Comparison of ENCODE assay signal across 9 cellular contexts in genomic region chr5:141958113-141958512, GRCh38. TPM values are rescaled to one million over a fixed set of nuclear protein-coding genes. Genes with fewer than 3 reads are reported as not detected.
DNase-seq lines count a peak whose midpoint lies in the region; ATAC-seq and TF ChIP-seq lines count a peak whose summit lies in the region.
"Had no signal": no experiment of that assay in that cellular context is flagged by ENCODE, and none has a peak within 500 bp of the region (broad histone marks: within the 10 kb centered on the region; RNA-seq: fewer than 3 reads in every experiment).

Gene PCDH12, minus strand, starts transcription at chr5:141958202. Its CDS starts 351 bp downstream, at chr5:141957851.

- peak within 1 kb of the TSS; percentile 67 for H3K9ac ChIP-seq in BLaER1

- ATAC-seq in activated naive CD4-positive, alpha-beta T cell treated with anti-CD3 and anti-CD28 coated beads, Interleukin-2, amount 50 U/mL, for 72 hours = peak; percentile 21 to 39
- ATAC-seq in lung (ENCODE audit: insufficient read depth, low FRiP score) = peak; percentile 20
- no peak for ATAC-seq in GM18498 (IDR thresholded peaks at IDR 0.05; ENCODE audit: unreplicated experiment)
- no peak for ATAC-seq in left colon

- DNase-seq in Kasumi-1 (lab: John Stamatoyannopoulos, UW) (peak; percentile 44 to 74), lung (ENCODE audit: low spot score) (no peak), caudate nucleus (lab: John Stamatoyannopoulos, UW) (no peak), NCI-H446 treated with DMSO at 0.1 percent for 48 hours (lab: John Stamatoyannopoulos, UW) (no peak), left colon (no peak)
- peak in 1 of 2 donors; percentile 26 for DNase-seq in activated naive CD4-positive, alpha-beta T cell treated with anti-CD3 and anti-CD28 coated beads, Interleukin-2, amount 50 U/mL, for 72 hours (ENCODE audit: low spot score in 2 of 2)

- H3K36me3 ChIP-seq in BLaER1 (no peaks in the 10 kb centered on the region), lung (ENCODE audit: control insufficient read depth in 2 of 2, insufficient read depth in 2 of 2, low read length in 2 of 2) (no peaks in the 10 kb centered on the region)

- H3K36me3 Mint-ChIP-seq in activated naive CD4-positive, alpha-beta T cell treated with anti-CD3 and anti-CD28 coated beads, Interleukin-2, amount 50 U/mL, for 72 hours = no peaks in the 10 kb centered on the region

- TF ChIP-seq CTCF in lung (IDR thresholded peaks at IDR 0.05; ENCODE audit: control extremely low read depth, extremely low read depth) = no peak

- H3K27me3 ChIP-seq in BLaER1 (no peaks in the 10 kb centered on the region), lung (ENCODE audit: control insufficient read depth, insufficient read depth) (no peaks in the 10 kb centered on the region)
- H3K27me3 ChIP-seq: hepatocyte had no signal

- H3K4me3 ChIP-seq in BLaER1 = peak within 1 kb of the TSS; percentile 29
- peak within 1 kb of the TSS; percentile 41 for H3K4me3 ChIP-seq in lung
- H3K4me3 ChIP-seq: hepatocyte had no signal

- peak within 1 kb of the TSS; percentile 86 for H3K4me2 ChIP-seq in BLaER1
- H3K4me2 ChIP-seq: hepatocyte had no signal

- intact Hi-C loops in left colon (cut with DNase I, micrococcal nuclease) = no loop called here

- no peaks in the 10 kb centered on the region for H4K20me1 ChIP-seq in BLaER1

- H3K9me3 Mint-ChIP-seq in activated naive CD4-positive, alpha-beta T cell treated with anti-CD3 and anti-CD28 coated beads, Interleukin-2, amount 50 U/mL, for 72 hours = no peaks in the 10 kb centered on the region

- H3K9me3 ChIP-seq in BLaER1 (no peaks in the 10 kb centered on the region), lung (ENCODE audit: control insufficient read depth in 2 of 2, insufficient read depth in 1 of 2, low read length in 1 of 2) (no peaks in the 10 kb centered on the region)

- peak within 1 kb of the TSS; percentile 75 for H3K27ac ChIP-seq in BLaER1
- peak within 1 kb of the TSS; percentile 58 to 86 for H3K27ac ChIP-seq in lung (ENCODE audit: low read depth in 1 of 2, low read length in 1 of 2)
- H3K27ac ChIP-seq in caudate nucleus (ENCODE audit: low read depth, low read length) = no peak within 1 kb of the TSS
- H3K27ac ChIP-seq: hepatocyte had no signal

- H3K4me1 ChIP-seq in BLaER1 = peaks cover 61% of the 10 kb centered on the region
- H3K4me1 ChIP-seq in lung (ENCODE audit: control insufficient read depth in 2 of 2, insufficient read depth in 2 of 2, low read length in 2 of 2) = peaks cover 0 to 8% of the 10 kb centered on the region in 2 donors

- 7 to 11% methylated on average over 7 of the region's 7 CpGs for WGBS in lung, 2 donors

- peak within 1 kb of the TSS; percentile 56 to 88 for H3K27ac Mint-ChIP-seq in activated naive CD4-positive, alpha-beta T cell treated with anti-CD3 and anti-CD28 coated beads, Interleukin-2, amount 50 U/mL, for 72 hours

RNA-seq across cellular contexts. Expression of gene PCDH12, which starts in this region (rescaled TPM):
- total RNA-seq in activated naive CD4-positive, alpha-beta T cell treated with anti-CD3 and anti-CD28 coated beads, Interleukin-2, amount 50 U/mL, for 72 hours = under 1 TPM; 0.60 to 0.73 TPM
- total RNA-seq in lung (10 to 100 TPM; 17.0 to 34.2 TPM), left colon (1 to 10 TPM in 1 of 2 donors, under 1 TPM in 1; 0.95 to 2.1 TPM)
- 1 to 10 TPM; 3.9 to 5.6 TPM for polyA plus RNA-seq in lung

Comparison
In these comparisons a context has a peak if more than half of its experiments do, and no peak if none do; other contexts are left out.
1. RNA of gene PCDH12 (total RNA-seq): 17.0 to 34.2 TPM in lung; 0.95 to 2.1 TPM in left colon and 0.60 to 0.73 TPM in activated naive CD4-positive, alpha-beta T cell treated with anti-CD3 and anti-CD28 coated beads, Interleukin-2, amount 50 U/mL, for 72 hours; every median in the first group is over 4 times any median in the second.
2. Peak in ATAC-seq in activated naive CD4-positive, alpha-beta T cell treated with anti-CD3 and anti-CD28 coated beads, Interleukin-2, amount 50 U/mL, for 72 hours; RNA of the gene not detected or under 1 TPM.
3. DNase-seq: peak in Kasumi-1 (2 of 2); none in lung (single experiment), caudate nucleus (0 of 61), NCI-H446 treated with DMSO at 0.1 percent for 48 hours (single experiment) and left colon (0 of 2).